Comparison of ENCODE assay signal across 9 cellular contexts in the genomic region with DNA sequence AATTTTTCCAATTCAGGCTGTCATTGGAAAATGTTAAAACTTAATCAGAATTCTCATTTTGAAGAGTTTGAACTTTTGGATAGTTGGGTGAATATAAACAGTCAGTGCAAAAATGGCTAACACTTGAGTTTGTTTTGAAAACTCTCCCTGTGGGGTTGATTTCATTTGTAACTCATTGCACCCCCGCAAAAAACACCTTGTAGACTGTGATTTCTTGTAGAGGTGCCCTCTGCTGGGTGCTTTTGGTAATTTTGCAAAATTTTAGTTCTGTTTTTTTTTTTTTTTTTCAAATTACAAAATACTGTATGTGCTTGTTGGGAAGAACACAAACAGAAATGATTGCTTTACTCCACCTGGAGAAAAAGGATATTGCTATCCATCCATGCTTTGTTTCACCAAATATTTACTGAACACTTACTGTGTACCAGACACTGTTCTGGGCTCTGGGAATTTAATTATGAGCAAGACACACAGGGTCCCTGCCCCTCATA. TPM values are rescaled to one million over a fixed set of nuclear protein-coding genes. Genes with fewer than 3 reads are reported as not detected.
DNase-seq lines count a peak whose midpoint lies in the region; ATAC-seq and TF ChIP-seq lines count a peak whose summit lies in the region.
"Had no signal": no experiment of that assay in that cellular context is flagged by ENCODE, and none has a peak within 500 bp of the region (broad histone marks: within the 10 kb centered on the region; RNA-seq: fewer than 3 reads in every experiment).

No MANE protein-coding gene starts in this region.

- H3K36me3 Mint-ChIP-seq in memory B cell, result peaks cover 30% of the 10 kb centered on the region

- no peak overlapping the region for H3K9ac ChIP-seq in mammary epithelial cell (ENCODE audit: insufficient read depth, low read length)

- H3K36me3 ChIP-seq in BE2C (peaks cover 10% of the 10 kb centered on the region), Peyer's patch (peaks cover 0 to 61% (median 0%) of the 10 kb centered on the region in 3 donors), mammary epithelial cell (ENCODE audit: insufficient read depth, low read length) (peaks cover 3% of the 10 kb centered on the region)

- TF ChIP-seq CTCF in BE2C (IDR thresholded peaks at IDR 0.05; ENCODE audit: low read depth, low read length) (peak; percentile 69), GM12875 (IDR thresholded peaks at IDR 0.05; ENCODE audit: borderline replicate concordance, insufficient read depth, low read depth, low read length) (peak; percentile 47; the same call in 1 of the 2 replicates), Peyer's patch (IDR thresholded peaks at IDR 0.05) (peak; percentile 50 to 67 (median 62)), mammary epithelial cell (conservative IDR thresholded peaks at IDR 0.05 in 1 of 2, IDR thresholded peaks at IDR 0.05 in 1 of 2; ENCODE audit: extremely low read depth in 1 of 2, insufficient read depth in 1 of 2, low read depth in 1 of 2, low read length in 2 of 2) (peak; percentile 58 to 67)

- H3K9me3 Mint-ChIP-seq in memory B cell, result no peaks in the 10 kb centered on the region

- no peak overlapping the region for H3K27ac Mint-ChIP-seq in memory B cell

- H3K27me3 ChIP-seq in BE2C (no peaks in the 10 kb centered on the region), Peyer's patch (no peaks in the 10 kb centered on the region), mammary epithelial cell (ENCODE audit: insufficient read depth, low read length) (no peaks in the 10 kb centered on the region)

- in situ Hi-C loops in mammary epithelial cell (cut with MboI; ENCODE audit: low sequenced_read_pairs in 2 of 2), result loop anchor here in 1 of 2 donors (10.0 kb wide), 1 partner anchor 102 kb away; no protein-coding TSS in a partner anchor

- intact Hi-C loops in mammary epithelial cell (cut with micrococcal nuclease), result loop anchor here (2.0 to 5.0 kb wide), 3 partner anchors 65 to 105 kb away; a partner anchor contains a TSS

- dilution Hi-C loops in mammary epithelial cell (cut with HindIII; ENCODE audit: low sequenced_read_pairs), result no loop called here

- no peaks in the 10 kb centered on the region for H3K79me2 ChIP-seq in mammary epithelial cell (ENCODE audit: insufficient read depth, low read length)

- H3K4me1 ChIP-seq in BE2C, result no peaks in the 10 kb centered on the region
- H3K4me1 ChIP-seq in Peyer's patch, result peaks cover 0 to 10% (median 0%) of the 10 kb centered on the region in 4 donors
- no peaks in the 10 kb centered on the region for H3K4me1 ChIP-seq in mammary epithelial cell (ENCODE audit: insufficient read depth, low read length)

- no peak overlapping the region for H3K4me2 ChIP-seq in mammary epithelial cell (ENCODE audit: insufficient read depth, low read depth, low read length)

- no TSS peak for BruUV-seq in mammary epithelial cell (replicated peaks; lab: Mats Ljungman, UMichigan)

- ATAC-seq in memory B cell (ENCODE audit: low read depth), result peak; percentile 34
- no peak for ATAC-seq in GM18873 (IDR thresholded peaks at IDR 0.05; ENCODE audit: low FRiP score, unreplicated experiment)
- ATAC-seq in HG02588 (IDR thresholded peaks at IDR 0.05; ENCODE audit: unreplicated experiment), result no peak

- H3K27me3 Mint-ChIP-seq in memory B cell, result no peaks in the 10 kb centered on the region

- TF ChIP-seq POLR2A in Peyer's patch (IDR thresholded peaks at IDR 0.05), result no peak

- H3K9me3 ChIP-seq in BE2C (no peaks in the 10 kb centered on the region), Peyer's patch (no peaks in the 10 kb centered on the region), mammary epithelial cell (replicated peaks; ENCODE audit: insufficient read depth, low read length) (no peaks in the 10 kb centered on the region)
- H3K9me3 ChIP-seq: neutrophil had no signal

- WGBS in mammary epithelial cell (ENCODE audit: low coverage, missing lambda C conversion rate), result 21% methylated on average over 1 of the region's 1 CpG

- CTCF ChIA-PET in mammary epithelial cell (lab: Charles Lee; ENCODE audit: low non-redundant PET), result no interaction called here

- H3K27ac ChIP-seq in Peyer's patch (peak overlapping the region in 1 of 4 donors; percentile 69), mammary epithelial cell (ENCODE audit: insufficient read depth, low read depth, low read length) (no peak overlapping the region)
- H3K27ac ChIP-seq: neutrophil had no signal

- H4K20me1 ChIP-seq in mammary epithelial cell (ENCODE audit: insufficient read depth, low read length), result no peaks in the 10 kb centered on the region

- DNase-seq in BE2C, result no peak
- peak in 1 of 3 donors; percentile 61 for DNase-seq in Peyer's patch
- peak; percentile 16 for DNase-seq in mammary epithelial cell
- DNase-seq in memory B cell (ENCODE audit: low spot score in 2 of 2), result peak; percentile 44 to 46
- no peak for DNase-seq in putamen (ENCODE audit: low spot score)

- no peak overlapping the region for H2AFZ ChIP-seq in mammary epithelial cell (ENCODE audit: low read depth, low read length)

- no peak overlapping the region for H3K4me3 Mint-ChIP-seq in memory B cell

- peaks cover 4% of the 10 kb centered on the region for H3K4me1 Mint-ChIP-seq in memory B cell

- H3K4me3 ChIP-seq in BE2C (ENCODE audit: low read depth, low read length) (no peak overlapping the region), GM12875 (ENCODE audit: low read depth, low read length) (no peak overlapping the region), Peyer's patch (no peak overlapping the region), mammary epithelial cell (replicated peaks in 1 of 3; ENCODE audit: insufficient read depth in 1 of 3, low read depth in 2 of 3, low read length in 3 of 3) (no peak overlapping the region)

RNA-seq across cellular contexts. Expression of a gene that starts 28.2 kb away (rescaled TPM):
- 548 TPM for polyA plus RNA-seq in BE2C (2012; ENCODE audit: insufficient read depth, insufficient read length, low read depth)
- 100 to 1,000 TPM; 191 to 292 (median 234) TPM for total RNA-seq in Peyer's patch
- total RNA-seq in mammary epithelial cell, result 100 to 1,000 TPM; 131 to 411 TPM
- polyA plus RNA-seq in mammary epithelial cell, result 344 TPM
- polyA minus RNA-seq in mammary epithelial cell, result 965 TPM

Comparison
In these comparisons a context has a peak if more than half of its experiments do, and no peak if none do; other contexts are left out.
1. DNase-seq: peak in mammary epithelial cell (single experiment) and memory B cell (2 of 2); none in BE2C (single experiment) and putamen (single experiment).
2. Peak in every context shown above with its lines, with median percentiles within 50 percentile points of each other: CTCF ChIP-seq.